Comparison of ENCODE assay signal across 8 cellular contexts in the genomic region with DNA sequence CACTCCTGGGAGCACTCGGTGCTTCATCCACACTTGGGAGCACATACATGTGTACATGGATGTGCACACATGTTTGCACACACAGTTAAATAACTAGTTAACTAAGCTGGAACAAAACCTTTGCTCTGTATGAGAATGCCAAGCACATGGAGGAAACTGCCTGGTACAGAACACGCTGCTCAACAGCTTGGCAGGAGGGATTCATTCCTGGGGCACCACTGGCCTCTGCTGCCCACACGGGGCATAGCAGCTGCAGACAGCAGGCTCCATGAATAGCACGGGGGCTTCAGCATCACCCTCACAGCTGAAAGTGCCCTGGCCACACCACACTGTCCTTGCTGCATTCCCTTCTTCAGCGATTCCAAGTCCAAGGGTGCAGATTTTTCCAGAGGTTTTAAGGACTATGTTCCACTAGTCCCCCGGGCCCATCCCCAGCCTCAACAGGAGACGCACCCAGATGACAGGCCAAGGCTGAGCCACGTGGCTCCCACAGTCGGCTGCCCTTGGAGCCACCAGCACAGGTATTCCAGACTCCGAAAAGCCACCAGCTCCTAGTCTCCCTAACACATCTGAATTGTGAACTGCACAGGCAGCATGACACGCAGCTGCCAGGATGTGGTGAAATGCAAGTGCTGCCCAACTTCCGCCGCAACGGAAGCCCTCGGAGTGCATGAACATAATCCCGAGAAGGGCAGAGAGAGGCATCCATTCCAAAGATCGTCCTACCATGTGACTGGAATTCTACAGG. TPM values are rescaled to one million over a fixed set of nuclear protein-coding genes. Genes with fewer than 3 reads are reported as not detected.
DNase-seq lines count a peak whose midpoint lies in the region; ATAC-seq and TF ChIP-seq lines count a peak whose summit lies in the region.

No MANE protein-coding gene starts in this region.

- no peak overlapping the region for H3K27ac ChIP-seq in caudate nucleus (ENCODE audit: low read depth, low read length)

- H3K4me3 ChIP-seq in kidney epithelial cell (ENCODE audit: low read depth, low read length) = no peak overlapping the region

- ATAC-seq in T-helper 17 cell = peak; percentile 84
- ATAC-seq in GM21423 (IDR thresholded peaks at IDR 0.05; ENCODE audit: unreplicated experiment) = no peak
- no peak for ATAC-seq in GM19035 (IDR thresholded peaks at IDR 0.05; ENCODE audit: unreplicated experiment)

- H3K9me3 ChIP-seq in T-helper 17 cell (ENCODE audit: control insufficient read depth, low read length, poor library complexity, severe bottlenecking) = no peaks in the 10 kb centered on the region

- H3K27me3 Mint-ChIP-seq in T-helper 17 cell = no peaks in the 10 kb centered on the region

- H3K36me3 Mint-ChIP-seq in T-helper 17 cell (ENCODE audit: low read depth) = no peaks in the 10 kb centered on the region

- no peaks in the 10 kb centered on the region for H3K36me3 ChIP-seq in kidney epithelial cell (ENCODE audit: control insufficient read depth, insufficient read depth, low read length)

- H3K4me3 Mint-ChIP-seq in T-helper 17 cell = peak overlapping the region; percentile 61

- DNase-seq in EL (peak; percentile 40), Kasumi-1 (lab: John Stamatoyannopoulos, UW) (peak; percentile 69 to 73), T-helper 17 cell (peak in 2 of 3 donors; percentile 31 to 33), caudate nucleus (lab: John Stamatoyannopoulos, UW) (peak in 37 of 61 donors; percentile 8 to 66 (median 33)), kidney epithelial cell (ENCODE audit: low read depth) (no peak)
- DNase-seq in stimulated activated CD4-positive, alpha-beta T cell treated with anti-CD3 and anti-CD28 coated beads, Interleukin-4, amount 100 ng/mL, for 4 hours = peak; percentile 37 to 38

- H3K27me3 ChIP-seq in kidney epithelial cell (ENCODE audit: control insufficient read depth, insufficient read depth, low read length) = no peaks in the 10 kb centered on the region

- H3K4me1 Mint-ChIP-seq in T-helper 17 cell = peaks cover 13% of the 10 kb centered on the region

- TF ChIP-seq CTCF in kidney epithelial cell (IDR thresholded peaks at IDR 0.05; ENCODE audit: insufficient read depth, low read length, poor library complexity, severe bottlenecking) = peak; percentile 94

- no peak overlapping the region for H3K27ac Mint-ChIP-seq in T-helper 17 cell

RNA-seq across cellular contexts. Expression of a gene that starts 16.9 kb away (rescaled TPM):
- total RNA-seq in T-helper 17 cell = 10 to 100 TPM in 1 of 2 donors, 1 to 10 TPM in 1; 9.9 to 14.1 TPM
- 6.6 TPM in 2 replicates for total RNA-seq in kidney epithelial cell
